Comparison of ENCODE assay signal across 16 cellular contexts in genomic region chr3:52393959-52394670, GRCh38. TPM values are rescaled to one million over a fixed set of nuclear protein-coding genes. Genes with fewer than 3 reads are reported as not detected.
"Had no signal": no experiment of that assay in that cellular context is flagged by ENCODE, and none has a peak within 500 bp of the region (broad histone marks: within the 10 kb centered on the region; RNA-seq: fewer than 3 reads in every experiment).

No MANE protein-coding gene starts in this region.

- H3K36me3 ChIP-seq: WERI-Rb-1 had no signal

- H3K27ac Mint-ChIP-seq: activated CD8-positive, alpha-beta T cell treated with anti-CD3 and anti-CD28 coated beads, Interleukin-2, amount 10 ng/mL, durations not matched to agents 7 days and 5 days; activated naive CD4-positive, alpha-beta T cell treated with anti-CD3 and anti-CD28 coated beads, Interleukin-2, amount 10 ng/mL, durations not matched to agents 7 days and 5 days; activated T-helper 2 cell treated with anti-CD3 and anti-CD28 coated beads, Interferon-gamma antibody, Interleukin-2, Interleukin-4, amounts not matched to agents 10 μg/mL and 5 μg/mL and 100 μg/mL, durations not matched to agents 14 hours and 24 hours and 36 hours; dendritic cell treated with granulocyte-macrophage colony-stimulating factor and Interleukin-4, amounts not matched to agents 40 ng/mL and 50 ng/mL, for 4 days; naive thymus-derived CD4-positive, alpha-beta T cell had no signal

- H3K4me1 ChIP-seq: body of pancreas, stomach had no signal

- DNase-seq: activated CD4-positive, alpha-beta T cell treated with anti-CD3 and anti-CD28 coated beads for 48 hours; activated CD8-positive, alpha-beta memory T cell treated with anti-CD3 and anti-CD28 coated beads, Interleukin-2, amount 50 U/mL, for 48 hours; activated CD8-positive, alpha-beta T cell treated with anti-CD3 and anti-CD28 coated beads, Interleukin-2, amount 10 ng/mL, durations not matched to agents 7 days and 5 days; activated naive CD4-positive, alpha-beta T cell treated with anti-CD3 and anti-CD28 coated beads, Interleukin-2, amount 10 ng/mL, durations not matched to agents 7 days and 5 days; body of pancreas; hippocampal formation; naive thymus-derived CD4-positive, alpha-beta T cell; stimulated activated CD4-positive, alpha-beta T cell treated with anti-CD3 and anti-CD28 coated beads, Interleukin-15, amount 100 ng/mL, for 24 hours; stimulated activated CD4-positive, alpha-beta T cell treated with anti-CD3 and anti-CD28 coated beads, Interleukin-4, amount 100 ng/mL, for 24 hours; stomach; T1000; WERI-Rb-1 had no signal

- H3K4me1 Mint-ChIP-seq: activated naive CD4-positive, alpha-beta T cell treated with anti-CD3 and anti-CD28 coated beads, Interleukin-2, amount 10 ng/mL, durations not matched to agents 7 days and 5 days; naive thymus-derived CD4-positive, alpha-beta T cell had no signal

- H3K9me3 Mint-ChIP-seq: activated naive CD4-positive, alpha-beta T cell treated with anti-CD3 and anti-CD28 coated beads, Interleukin-2, amount 10 ng/mL, durations not matched to agents 7 days and 5 days; activated T-helper 2 cell treated with anti-CD3 and anti-CD28 coated beads, Interferon-gamma antibody, Interleukin-2, Interleukin-4, amounts not matched to agents 10 μg/mL and 5 μg/mL and 100 μg/mL, durations not matched to agents 14 hours and 24 hours and 36 hours; dendritic cell treated with granulocyte-macrophage colony-stimulating factor and Interleukin-4, amounts not matched to agents 40 ng/mL and 50 ng/mL, for 4 days; naive thymus-derived CD4-positive, alpha-beta T cell had no signal

- H3K27ac ChIP-seq: body of pancreas, stomach, thoracic aorta, WERI-Rb-1 had no signal

- H3K27me3 Mint-ChIP-seq: activated naive CD4-positive, alpha-beta T cell treated with anti-CD3 and anti-CD28 coated beads, Interleukin-2, amount 10 ng/mL, durations not matched to agents 7 days and 5 days; dendritic cell treated with granulocyte-macrophage colony-stimulating factor and Interleukin-4, amounts not matched to agents 40 ng/mL and 50 ng/mL, for 4 days; naive thymus-derived CD4-positive, alpha-beta T cell had no signal

- H3K9me3 ChIP-seq: body of pancreas, stomach, thoracic aorta had no signal

- H3K27me3 ChIP-seq: body of pancreas, stomach had no signal

- H3K4me3 Mint-ChIP-seq: activated CD8-positive, alpha-beta T cell treated with anti-CD3 and anti-CD28 coated beads, Interleukin-2, amount 10 ng/mL, durations not matched to agents 7 days and 5 days; activated naive CD4-positive, alpha-beta T cell treated with anti-CD3 and anti-CD28 coated beads, Interleukin-2, amount 10 ng/mL, durations not matched to agents 7 days and 5 days; dendritic cell treated with granulocyte-macrophage colony-stimulating factor and Interleukin-4, amounts not matched to agents 40 ng/mL and 50 ng/mL, for 4 days; naive thymus-derived CD4-positive, alpha-beta T cell had no signal

- ATAC-seq: activated CD8-positive, alpha-beta T cell treated with anti-CD3 and anti-CD28 coated beads, Interleukin-2, amount 10 ng/mL, durations not matched to agents 7 days and 5 days; body of pancreas; naive thymus-derived CD4-positive, alpha-beta T cell had no signal

- H3K4me3 ChIP-seq: body of pancreas, stomach, thoracic aorta had no signal

RNA-seq across cellular contexts. Expression of gene SEMA3G, which starts 50.8 kb away (rescaled TPM):
- polyA plus RNA-seq: naive thymus-derived CD4-positive, alpha-beta T cell had no signal

RNA-seq across cellular contexts. Expression of gene TNNC1, which starts 59.7 kb away (rescaled TPM):
- total RNA-seq: lung microvascular endothelial cell had no signal
